ENCODE assay signal across 9 cellular contexts in the genomic region with DNA sequence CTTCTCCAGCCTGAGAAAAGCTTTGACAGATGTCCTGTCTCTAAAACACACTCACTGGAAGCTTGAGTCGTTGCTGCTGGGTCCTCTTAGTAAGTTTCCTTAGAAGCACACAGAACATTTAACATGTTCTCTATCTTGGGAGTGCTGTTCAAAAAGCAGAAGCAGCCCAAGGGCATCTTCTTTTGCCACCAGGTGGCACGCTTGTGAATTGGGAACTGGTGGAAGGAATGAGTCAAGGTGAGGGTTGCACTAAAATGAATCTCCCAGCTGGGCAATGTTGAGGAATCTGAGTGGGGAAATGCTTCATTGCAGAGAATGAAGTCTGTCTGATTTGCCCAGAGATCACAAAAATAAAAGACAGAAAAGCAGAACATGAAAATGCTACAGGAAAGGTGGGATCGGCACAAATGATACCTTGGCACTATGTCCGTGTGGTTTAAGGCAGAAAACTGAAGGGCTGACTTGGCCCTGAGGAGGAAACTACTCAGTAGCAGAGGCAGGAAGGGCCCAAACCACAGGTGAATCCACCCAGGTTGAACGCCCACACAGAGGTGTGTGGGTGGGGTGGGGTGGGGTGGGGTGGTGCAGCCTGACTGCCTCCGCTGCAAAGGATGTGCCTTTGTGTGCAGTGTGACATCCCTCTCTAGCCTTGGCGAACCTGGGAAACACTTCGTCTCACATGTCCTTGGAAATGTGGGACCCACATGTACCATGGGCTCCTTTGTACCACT. TPM values are rescaled to one million over a fixed set of nuclear protein-coding genes. Genes with fewer than 3 reads are reported as not detected.
DNase-seq lines count a peak whose midpoint lies in the region; ATAC-seq, FAIRE-seq and TF ChIP-seq lines count a peak whose summit lies in the region.
"Had no signal": no experiment of that assay in that cellular context is flagged by ENCODE, and none has a peak within 500 bp of the region (broad histone marks: within the 10 kb centered on the region; RNA-seq: fewer than 3 reads in every experiment).

No MANE protein-coding gene starts in this region.

- no peak for FAIRE-seq in HTR-8/SVneo (lab: Jason Lieb, UNC)

- DNase-seq in GM10266 (ENCODE audit: extremely low spot score) = peak; percentile 25
- DNase-seq in SK-N-DZ (ENCODE audit: low spot score) = peak; percentile 5
- DNase-seq in activated naive CD8-positive, alpha-beta T cell treated with anti-CD3 and anti-CD28 coated beads for 36 hours = peak; percentile 32
- DNase-seq in myocyte (ENCODE audit: low read depth) = peak; percentile 55
- DNase-seq in HTR-8/SVneo (ENCODE audit: insufficient read length, low spot score) = no peak
- DNase-seq in NCI-H774 (lab: John Stamatoyannopoulos, UW) = no peak

- no peaks in the 10 kb centered on the region for H3K27me3 Mint-ChIP-seq in activated naive CD8-positive, alpha-beta T cell treated with anti-CD3 and anti-CD28 coated beads for 36 hours

- no peaks in the 10 kb centered on the region for H3K9me3 Mint-ChIP-seq in activated naive CD8-positive, alpha-beta T cell treated with anti-CD3 and anti-CD28 coated beads for 36 hours
- H3K9me3 Mint-ChIP-seq: nephron had no signal

- no peak overlapping the region for H3K27ac Mint-ChIP-seq in activated naive CD8-positive, alpha-beta T cell treated with anti-CD3 and anti-CD28 coated beads for 36 hours
- H3K27ac Mint-ChIP-seq: nephron had no signal

- no peak overlapping the region for H3K4me3 Mint-ChIP-seq in activated naive CD8-positive, alpha-beta T cell treated with anti-CD3 and anti-CD28 coated beads for 36 hours
- H3K4me3 Mint-ChIP-seq: nephron had no signal

- peak; percentile 39 for TF ChIP-seq CTCF in GM10266 (IDR thresholded peaks at IDR 0.05; ENCODE audit: control insufficient read depth, insufficient read depth, low read depth, missing control alignments)

- peak; percentile 54 for ATAC-seq in HG02885 (IDR thresholded peaks at IDR 0.05; ENCODE audit: poor library complexity, unreplicated experiment)
- no peak for ATAC-seq in GM21360 (IDR thresholded peaks at IDR 0.05; ENCODE audit: unreplicated experiment)

- H3K4me1 Mint-ChIP-seq in activated naive CD8-positive, alpha-beta T cell treated with anti-CD3 and anti-CD28 coated beads for 36 hours = peaks cover 7% of the 10 kb centered on the region
- H3K4me1 Mint-ChIP-seq: nephron had no signal

- no peaks in the 10 kb centered on the region for H3K36me3 Mint-ChIP-seq in activated naive CD8-positive, alpha-beta T cell treated with anti-CD3 and anti-CD28 coated beads for 36 hours

RNA-seq across cellular contexts. Expression of a gene that starts 26.0 kb away (rescaled TPM):
- polyA plus RNA-seq in SK-N-DZ (2014; cell fraction: cytosol; rRNA removed) = 1.9 and 2.1 TPM in 2 replicates
- 2.3 and 3.7 TPM in 2 replicates for polyA plus RNA-seq in SK-N-DZ (2014; cell fraction: nucleus; rRNA removed)
- total RNA-seq in activated naive CD8-positive, alpha-beta T cell treated with anti-CD3 and anti-CD28 coated beads for 36 hours = under 1 TPM; 0.23 to 0.28 TPM
- total RNA-seq in myocyte = 0.03 and 0.10 TPM in 2 replicates
- polyA plus RNA-seq in myocyte (2012) = 0.04 TPM

Comparison
In these comparisons a context has a peak if more than half of its experiments do, and no peak if none do; other contexts are left out.
1. DNase-seq: peak in GM10266 (single experiment), SK-N-DZ (single experiment), activated naive CD8-positive, alpha-beta T cell treated with anti-CD3 and anti-CD28 coated beads for 36 hours (single experiment) and myocyte (single experiment); none in HTR-8/SVneo (single experiment) and NCI-H774 (single experiment).